In the genomic region with DNA sequence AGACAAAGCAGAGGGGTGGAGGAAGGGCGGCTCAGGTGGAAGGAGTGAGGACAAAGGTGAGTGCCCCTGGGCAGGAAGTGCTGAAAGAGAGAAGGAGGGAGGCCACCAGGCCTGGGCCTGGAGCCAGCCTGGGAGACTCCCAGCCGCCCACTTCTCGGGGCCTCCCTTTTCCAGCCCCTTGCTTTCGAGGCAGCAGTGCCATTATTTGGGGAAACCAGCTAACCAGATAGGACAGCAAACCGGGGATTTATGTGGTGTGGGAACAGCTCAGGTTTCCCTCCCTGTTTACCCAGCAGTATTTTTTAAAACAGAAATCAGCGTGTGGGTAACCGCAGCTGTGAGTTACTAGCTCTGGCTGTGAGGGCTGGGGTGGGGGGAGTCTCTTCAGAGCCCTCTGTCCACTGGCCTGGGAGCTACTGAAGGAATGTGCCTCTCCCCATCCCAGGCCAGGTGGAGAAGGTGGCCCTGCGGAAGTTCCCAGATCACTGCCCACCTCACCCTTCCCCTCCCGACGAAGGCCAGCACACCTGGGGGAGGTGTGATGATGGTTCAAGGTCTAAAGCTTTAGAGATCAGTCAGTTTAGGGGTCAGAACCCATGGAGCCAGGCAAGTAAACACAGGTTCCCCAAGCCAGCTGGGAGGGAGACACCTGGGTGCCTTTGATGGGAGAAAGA, we compare ENCODE assay signal across 1 cellular context.
A peak's percentile ranks its signal among the peaks of the same experiment; 100 is the strongest.
TF ChIP-seq lines count a peak whose summit lies in the region.

No MANE protein-coding gene starts in this region.

TF ChIP-seq in HEK293, 187 proteins besides CTCF, POLR2A, EP300 and RAD21 (continued from another document):
- TF ChIP-seq, protein P1, sequence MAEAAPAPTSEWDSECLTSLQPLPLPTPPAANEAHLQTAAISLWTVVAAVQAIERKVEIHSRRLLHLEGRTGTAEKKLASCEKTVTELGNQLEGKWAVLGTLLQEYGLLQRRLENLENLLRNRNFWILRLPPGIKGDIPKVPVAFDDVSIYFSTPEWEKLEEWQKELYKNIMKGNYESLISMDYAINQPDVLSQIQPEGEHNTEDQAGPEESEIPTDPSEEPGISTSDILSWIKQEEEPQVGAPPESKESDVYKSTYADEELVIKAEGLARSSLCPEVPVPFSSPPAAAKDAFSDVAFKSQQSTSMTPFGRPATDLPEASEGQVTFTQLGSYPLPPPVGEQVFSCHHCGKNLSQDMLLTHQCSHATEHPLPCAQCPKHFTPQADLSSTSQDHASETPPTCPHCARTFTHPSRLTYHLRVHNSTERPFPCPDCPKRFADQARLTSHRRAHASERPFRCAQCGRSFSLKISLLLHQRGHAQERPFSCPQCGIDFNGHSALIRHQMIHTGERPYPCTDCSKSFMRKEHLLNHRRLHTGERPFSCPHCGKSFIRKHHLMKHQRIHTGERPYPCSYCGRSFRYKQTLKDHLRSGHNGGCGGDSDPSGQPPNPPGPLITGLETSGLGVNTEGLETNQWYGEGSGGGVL (tag by site-specific recombination; IDR thresholded peaks at IDR 0.05): peak; percentile 91
- TF ChIP-seq, protein P2, sequence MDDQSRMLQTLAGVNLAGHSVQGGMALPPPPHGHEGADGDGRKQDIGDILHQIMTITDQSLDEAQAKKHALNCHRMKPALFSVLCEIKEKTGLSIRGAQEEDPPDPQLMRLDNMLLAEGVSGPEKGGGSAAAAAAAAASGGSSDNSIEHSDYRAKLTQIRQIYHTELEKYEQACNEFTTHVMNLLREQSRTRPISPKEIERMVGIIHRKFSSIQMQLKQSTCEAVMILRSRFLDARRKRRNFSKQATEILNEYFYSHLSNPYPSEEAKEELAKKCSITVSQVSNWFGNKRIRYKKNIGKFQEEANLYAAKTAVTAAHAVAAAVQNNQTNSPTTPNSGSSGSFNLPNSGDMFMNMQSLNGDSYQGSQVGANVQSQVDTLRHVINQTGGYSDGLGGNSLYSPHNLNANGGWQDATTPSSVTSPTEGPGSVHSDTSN (CRISPR knock-in tag; IDR thresholded peaks at IDR 0.05): no peak
- TF ChIP-seq, protein P3, sequence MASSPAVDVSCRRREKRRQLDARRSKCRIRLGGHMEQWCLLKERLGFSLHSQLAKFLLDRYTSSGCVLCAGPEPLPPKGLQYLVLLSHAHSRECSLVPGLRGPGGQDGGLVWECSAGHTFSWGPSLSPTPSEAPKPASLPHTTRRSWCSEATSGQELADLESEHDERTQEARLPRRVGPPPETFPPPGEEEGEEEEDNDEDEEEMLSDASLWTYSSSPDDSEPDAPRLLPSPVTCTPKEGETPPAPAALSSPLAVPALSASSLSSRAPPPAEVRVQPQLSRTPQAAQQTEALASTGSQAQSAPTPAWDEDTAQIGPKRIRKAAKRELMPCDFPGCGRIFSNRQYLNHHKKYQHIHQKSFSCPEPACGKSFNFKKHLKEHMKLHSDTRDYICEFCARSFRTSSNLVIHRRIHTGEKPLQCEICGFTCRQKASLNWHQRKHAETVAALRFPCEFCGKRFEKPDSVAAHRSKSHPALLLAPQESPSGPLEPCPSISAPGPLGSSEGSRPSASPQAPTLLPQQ (tag by site-specific recombination; IDR thresholded peaks at IDR 0.05): peak; percentile 74
- TF ChIP-seq, protein P4, sequence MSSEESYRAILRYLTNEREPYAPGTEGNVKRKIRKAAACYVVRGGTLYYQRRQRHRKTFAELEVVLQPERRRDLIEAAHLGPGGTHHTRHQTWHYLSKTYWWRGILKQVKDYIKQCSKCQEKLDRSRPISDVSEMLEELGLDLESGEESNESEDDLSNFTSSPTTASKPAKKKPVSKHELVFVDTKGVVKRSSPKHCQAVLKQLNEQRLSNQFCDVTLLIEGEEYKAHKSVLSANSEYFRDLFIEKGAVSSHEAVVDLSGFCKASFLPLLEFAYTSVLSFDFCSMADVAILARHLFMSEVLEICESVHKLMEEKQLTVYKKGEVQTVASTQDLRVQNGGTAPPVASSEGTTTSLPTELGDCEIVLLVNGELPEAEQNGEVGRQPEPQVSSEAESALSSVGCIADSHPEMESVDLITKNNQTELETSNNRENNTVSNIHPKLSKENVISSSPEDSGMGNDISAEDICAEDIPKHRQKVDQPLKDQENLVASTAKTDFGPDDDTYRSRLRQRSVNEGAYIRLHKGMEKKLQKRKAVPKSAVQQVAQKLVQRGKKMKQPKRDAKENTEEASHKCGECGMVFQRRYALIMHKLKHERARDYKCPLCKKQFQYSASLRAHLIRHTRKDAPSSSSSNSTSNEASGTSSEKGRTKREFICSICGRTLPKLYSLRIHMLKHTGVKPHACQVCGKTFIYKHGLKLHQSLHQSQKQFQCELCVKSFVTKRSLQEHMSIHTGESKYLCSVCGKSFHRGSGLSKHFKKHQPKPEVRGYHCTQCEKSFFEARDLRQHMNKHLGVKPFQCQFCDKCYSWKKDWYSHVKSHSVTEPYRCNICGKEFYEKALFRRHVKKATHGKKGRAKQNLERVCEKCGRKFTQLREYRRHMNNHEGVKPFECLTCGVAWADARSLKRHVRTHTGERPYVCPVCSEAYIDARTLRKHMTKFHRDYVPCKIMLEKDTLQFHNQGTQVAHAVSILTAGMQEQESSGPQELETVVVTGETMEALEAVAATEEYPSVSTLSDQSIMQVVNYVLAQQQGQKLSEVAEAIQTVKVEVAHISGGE (tag by site-specific recombination; conservative IDR thresholded peaks at IDR 0.05; ENCODE audit: low read depth): peak; percentile 47; the same call in 1 of the 2 replicates
- TF ChIP-seq, protein P5, sequence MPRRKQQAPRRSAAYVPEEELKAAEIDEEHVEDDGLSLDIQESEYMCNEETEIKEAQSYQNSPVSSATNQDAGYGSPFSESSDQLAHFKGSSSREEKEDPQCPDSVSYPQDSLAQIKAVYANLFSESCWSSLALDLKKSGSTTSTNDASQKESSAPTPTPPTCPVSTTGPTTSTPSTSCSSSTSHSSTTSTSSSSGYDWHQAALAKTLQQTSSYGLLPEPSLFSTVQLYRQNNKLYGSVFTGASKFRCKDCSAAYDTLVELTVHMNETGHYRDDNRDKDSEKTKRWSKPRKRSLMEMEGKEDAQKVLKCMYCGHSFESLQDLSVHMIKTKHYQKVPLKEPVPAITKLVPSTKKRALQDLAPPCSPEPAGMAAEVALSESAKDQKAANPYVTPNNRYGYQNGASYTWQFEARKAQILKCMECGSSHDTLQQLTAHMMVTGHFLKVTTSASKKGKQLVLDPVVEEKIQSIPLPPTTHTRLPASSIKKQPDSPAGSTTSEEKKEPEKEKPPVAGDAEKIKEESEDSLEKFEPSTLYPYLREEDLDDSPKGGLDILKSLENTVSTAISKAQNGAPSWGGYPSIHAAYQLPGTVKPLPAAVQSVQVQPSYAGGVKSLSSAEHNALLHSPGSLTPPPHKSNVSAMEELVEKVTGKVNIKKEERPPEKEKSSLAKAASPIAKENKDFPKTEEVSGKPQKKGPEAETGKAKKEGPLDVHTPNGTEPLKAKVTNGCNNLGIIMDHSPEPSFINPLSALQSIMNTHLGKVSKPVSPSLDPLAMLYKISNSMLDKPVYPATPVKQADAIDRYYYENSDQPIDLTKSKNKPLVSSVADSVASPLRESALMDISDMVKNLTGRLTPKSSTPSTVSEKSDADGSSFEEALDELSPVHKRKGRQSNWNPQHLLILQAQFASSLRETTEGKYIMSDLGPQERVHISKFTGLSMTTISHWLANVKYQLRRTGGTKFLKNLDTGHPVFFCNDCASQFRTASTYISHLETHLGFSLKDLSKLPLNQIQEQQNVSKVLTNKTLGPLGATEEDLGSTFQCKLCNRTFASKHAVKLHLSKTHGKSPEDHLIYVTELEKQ (tag by site-specific recombination; IDR thresholded peaks at IDR 0.05; ENCODE audit: borderline replicate concordance): peak; percentile 94
- TF ChIP-seq ZNF114 (tag by site-specific recombination; IDR thresholded peaks at IDR 0.05): no peak
- TF ChIP-seq GLI4 (tag by site-specific recombination; IDR thresholded peaks at IDR 0.05): no peak
